Comparison of ENCODE assay signal across 1 cellular context in the genomic region with DNA sequence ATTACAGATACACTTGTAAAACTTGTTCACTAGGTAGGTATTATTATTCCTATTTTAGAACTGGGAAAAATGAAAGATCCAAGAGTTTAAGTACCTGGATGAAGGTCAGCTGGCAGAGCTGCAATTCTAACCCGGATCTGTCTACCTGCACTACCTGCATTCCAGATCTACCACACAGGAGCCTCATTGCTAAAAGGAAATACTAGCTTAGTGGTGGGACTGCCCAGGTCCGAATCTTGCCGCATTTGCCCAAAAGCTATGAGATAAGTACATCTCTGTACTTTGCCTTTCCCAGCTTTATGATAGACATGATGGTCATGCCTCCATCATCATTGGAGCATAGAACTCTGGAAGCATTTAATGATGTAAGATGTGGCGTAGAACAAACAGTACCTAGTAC.
TF ChIP-seq lines count a peak whose summit lies in the region.

No MANE protein-coding gene starts in this region.

TF ChIP-seq in HepG2, 621 proteins besides CTCF, POLR2A, EP300 and RAD21:
- TF ChIP-seq, protein P1, sequence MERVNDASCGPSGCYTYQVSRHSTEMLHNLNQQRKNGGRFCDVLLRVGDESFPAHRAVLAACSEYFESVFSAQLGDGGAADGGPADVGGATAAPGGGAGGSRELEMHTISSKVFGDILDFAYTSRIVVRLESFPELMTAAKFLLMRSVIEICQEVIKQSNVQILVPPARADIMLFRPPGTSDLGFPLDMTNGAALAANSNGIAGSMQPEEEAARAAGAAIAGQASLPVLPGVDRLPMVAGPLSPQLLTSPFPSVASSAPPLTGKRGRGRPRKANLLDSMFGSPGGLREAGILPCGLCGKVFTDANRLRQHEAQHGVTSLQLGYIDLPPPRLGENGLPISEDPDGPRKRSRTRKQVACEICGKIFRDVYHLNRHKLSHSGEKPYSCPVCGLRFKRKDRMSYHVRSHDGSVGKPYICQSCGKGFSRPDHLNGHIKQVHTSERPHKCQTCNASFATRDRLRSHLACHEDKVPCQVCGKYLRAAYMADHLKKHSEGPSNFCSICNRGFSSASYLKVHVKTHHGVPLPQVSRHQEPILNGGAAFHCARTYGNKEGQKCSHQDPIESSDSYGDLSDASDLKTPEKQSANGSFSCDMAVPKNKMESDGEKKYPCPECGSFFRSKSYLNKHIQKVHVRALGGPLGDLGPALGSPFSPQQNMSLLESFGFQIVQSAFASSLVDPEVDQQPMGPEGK (CRISPR knock-in tag; IDR thresholded peaks at IDR 0.05): no peak
- TF ChIP-seq FOXJ3 (CRISPR knock-in tag; IDR thresholded peaks at IDR 0.05; ENCODE audit: borderline replicate concordance): no peak
- no peak for TF ChIP-seq ZSCAN9 (CRISPR knock-in tag; IDR thresholded peaks at IDR 0.05; ENCODE audit: borderline replicate concordance)
- no peak for TF ChIP-seq ZC3H4 (CRISPR knock-in tag; IDR thresholded peaks at IDR 0.05; ENCODE audit: borderline replicate concordance)
- TF ChIP-seq LCORL (IDR thresholded peaks at IDR 0.05): no peak
- TF ChIP-seq LCORL (CRISPR knock-in tag; IDR thresholded peaks at IDR 0.05): no peak
- TF ChIP-seq, protein P2, sequence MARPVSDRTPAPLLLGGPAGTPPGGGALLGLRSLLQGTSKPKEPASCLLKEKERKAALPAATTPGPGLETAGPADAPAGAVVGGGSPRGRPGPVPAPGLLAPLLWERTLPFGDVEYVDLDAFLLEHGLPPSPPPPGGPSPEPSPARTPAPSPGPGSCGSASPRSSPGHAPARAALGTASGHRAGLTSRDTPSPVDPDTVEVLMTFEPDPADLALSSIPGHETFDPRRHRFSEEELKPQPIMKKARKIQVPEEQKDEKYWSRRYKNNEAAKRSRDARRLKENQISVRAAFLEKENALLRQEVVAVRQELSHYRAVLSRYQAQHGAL (CRISPR knock-in tag; IDR thresholded peaks at IDR 0.05; ENCODE audit: not compliant biosample characterization): no peak
- TF ChIP-seq MEIS1 (CRISPR knock-in tag; IDR thresholded peaks at IDR 0.05; ENCODE audit: borderline replicate concordance): no peak
- no peak for TF ChIP-seq ARNT (IDR thresholded peaks at IDR 0.05)
- no peak for TF ChIP-seq HDAC2 (CRISPR knock-in tag; IDR thresholded peaks at IDR 0.05)
- no peak for TF ChIP-seq ZEB1 (IDR thresholded peaks at IDR 0.05; ENCODE audit: insufficient replicate concordance, low read depth)
- TF ChIP-seq, protein P3, sequence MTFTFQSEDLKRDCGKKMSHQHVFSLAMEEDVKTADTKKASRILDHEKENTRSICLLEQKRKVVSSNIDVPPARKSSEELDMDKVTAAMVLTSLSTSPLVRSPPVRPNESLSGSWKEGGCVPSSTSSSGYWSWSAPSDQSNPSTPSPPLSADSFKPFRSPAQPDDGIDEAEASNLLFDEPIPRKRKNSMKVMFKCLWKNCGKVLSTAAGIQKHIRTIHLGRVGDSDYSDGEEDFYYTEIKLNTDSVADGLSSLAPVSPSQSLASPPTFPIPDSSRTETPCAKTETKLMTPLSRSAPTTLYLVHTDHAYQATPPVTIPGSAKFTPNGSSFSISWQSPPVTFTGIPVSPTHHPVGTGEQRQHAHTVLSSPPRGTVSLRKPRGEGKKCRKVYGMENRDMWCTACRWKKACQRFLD (CRISPR knock-in tag; IDR thresholded peaks at IDR 0.05; ENCODE audit: borderline replicate concordance): no peak
- no peak for TF ChIP-seq SOX5 (CRISPR knock-in tag; IDR thresholded peaks at IDR 0.05; ENCODE audit: borderline replicate concordance)
